ENCODE assay signal across 5 cellular contexts in the genomic region with DNA sequence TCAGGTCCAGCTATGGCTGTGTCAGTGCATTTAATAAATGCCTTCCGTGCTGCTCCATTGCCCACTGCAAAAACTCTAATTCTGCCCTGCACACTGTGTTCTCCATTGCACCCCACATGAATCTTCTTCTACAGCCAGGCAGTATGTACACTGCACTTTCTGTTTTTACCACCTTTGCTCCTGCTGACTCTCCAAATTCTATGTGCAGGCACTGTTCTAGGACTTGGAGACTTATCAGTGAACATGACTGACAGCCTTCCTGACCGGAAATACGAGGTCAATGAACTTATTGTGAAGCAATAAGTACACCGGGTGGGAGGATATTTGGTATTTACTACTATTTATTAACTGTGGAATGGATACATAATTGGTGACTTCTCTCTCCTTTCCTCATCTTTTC. TPM values are rescaled to one million over a fixed set of nuclear protein-coding genes. Genes with fewer than 3 reads are reported as not detected.
"Had no signal": no experiment of that assay in that cellular context is flagged by ENCODE, and none has a peak within 500 bp of the region (broad histone marks: within the 10 kb centered on the region; RNA-seq: fewer than 3 reads in every experiment).

No MANE protein-coding gene starts in this region.

RNA-seq across cellular contexts. Expression of a gene that starts 33.3 kb away (rescaled TPM):
- total RNA-seq: progenitor cell of endocrine pancreas, renal cortical epithelial cell, smooth muscle cell had no signal
- polyA plus RNA-seq: neural cell had no signal

RNA-seq across cellular contexts. Expression of a gene that starts 48.1 kb away (rescaled TPM):
- total RNA-seq: osteoblast, progenitor cell of endocrine pancreas, renal cortical epithelial cell, smooth muscle cell had no signal
- polyA plus RNA-seq: neural cell had no signal

RNA-seq across cellular contexts. Expression of a gene that starts 58.5 kb away (rescaled TPM):
- total RNA-seq: progenitor cell of endocrine pancreas had no signal
